Comparison of ENCODE assay signal across 1 cellular context in the genomic region with DNA sequence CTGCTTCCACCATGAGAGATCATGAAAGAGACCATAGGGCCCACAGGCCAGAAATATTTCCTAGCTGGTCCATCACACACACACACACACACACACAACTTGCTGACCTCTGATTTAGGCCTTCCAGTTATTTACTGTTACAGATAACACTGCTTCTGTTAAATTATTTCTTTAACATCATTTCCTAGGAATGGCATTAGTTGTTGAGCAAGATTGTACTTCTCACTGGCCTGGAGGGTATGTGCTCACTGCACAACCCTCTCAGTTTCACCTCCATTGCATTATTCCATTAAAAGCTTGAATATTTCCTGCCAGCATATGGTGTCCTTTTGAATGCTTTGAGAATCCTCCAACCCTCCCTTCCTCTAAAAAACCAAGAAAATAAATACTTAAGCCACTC.
TF ChIP-seq lines count a peak whose summit lies in the region.

No MANE protein-coding gene starts in this region.

TF ChIP-seq in GM12878, 131 proteins besides CTCF, POLR2A, EP300 and RAD21 (continued from another document):
- TF ChIP-seq, protein P1, sequence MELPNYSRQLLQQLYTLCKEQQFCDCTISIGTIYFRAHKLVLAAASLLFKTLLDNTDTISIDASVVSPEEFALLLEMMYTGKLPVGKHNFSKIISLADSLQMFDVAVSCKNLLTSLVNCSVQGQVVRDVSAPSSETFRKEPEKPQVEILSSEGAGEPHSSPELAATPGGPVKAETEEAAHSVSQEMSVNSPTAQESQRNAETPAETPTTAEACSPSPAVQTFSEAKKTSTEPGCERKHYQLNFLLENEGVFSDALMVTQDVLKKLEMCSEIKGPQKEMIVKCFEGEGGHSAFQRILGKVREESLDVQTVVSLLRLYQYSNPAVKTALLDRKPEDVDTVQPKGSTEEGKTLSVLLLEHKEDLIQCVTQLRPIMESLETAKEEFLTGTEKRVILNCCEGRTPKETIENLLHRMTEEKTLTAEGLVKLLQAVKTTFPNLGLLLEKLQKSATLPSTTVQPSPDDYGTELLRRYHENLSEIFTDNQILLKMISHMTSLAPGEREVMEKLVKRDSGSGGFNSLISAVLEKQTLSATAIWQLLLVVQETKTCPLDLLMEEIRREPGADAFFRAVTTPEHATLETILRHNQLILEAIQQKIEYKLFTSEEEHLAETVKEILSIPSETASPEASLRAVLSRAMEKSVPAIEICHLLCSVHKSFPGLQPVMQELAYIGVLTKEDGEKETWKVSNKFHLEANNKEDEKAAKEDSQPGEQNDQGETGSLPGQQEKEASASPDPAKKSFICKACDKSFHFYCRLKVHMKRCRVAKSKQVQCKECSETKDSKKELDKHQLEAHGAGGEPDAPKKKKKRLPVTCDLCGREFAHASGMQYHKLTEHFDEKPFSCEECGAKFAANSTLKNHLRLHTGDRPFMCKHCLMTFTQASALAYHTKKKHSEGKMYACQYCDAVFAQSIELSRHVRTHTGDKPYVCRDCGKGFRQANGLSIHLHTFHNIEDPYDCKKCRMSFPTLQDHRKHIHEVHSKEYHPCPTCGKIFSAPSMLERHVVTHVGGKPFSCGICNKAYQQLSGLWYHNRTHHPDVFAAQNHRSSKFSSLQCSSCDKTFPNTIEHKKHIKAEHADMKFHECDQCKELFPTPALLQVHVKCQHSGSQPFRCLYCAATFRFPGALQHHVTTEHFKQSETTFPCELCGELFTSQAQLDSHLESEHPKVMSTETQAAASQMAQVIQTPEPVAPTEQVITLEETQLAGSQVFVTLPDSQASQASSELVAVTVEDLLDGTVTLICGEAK (IDR thresholded peaks at IDR 0.05; ENCODE audit: borderline replicate concordance): no peak
TF ChIP-seq in GM12878: peak in this region for 0.
